In genomic region chr1:84090447-84091244, GRCh38 we compare ENCODE assay signal across 9 cellular contexts. TPM values are rescaled to one million over a fixed set of nuclear protein-coding genes. Genes with fewer than 3 reads are reported as not detected.
DNase-seq lines count a peak whose midpoint lies in the region; ATAC-seq and TF ChIP-seq lines count a peak whose summit lies in the region.
"Had no signal": no experiment of that assay in that cellular context is flagged by ENCODE, and none has a peak within 500 bp of the region (broad histone marks: within the 10 kb centered on the region; RNA-seq: fewer than 3 reads in every experiment).

No MANE protein-coding gene starts in this region.

- peaks cover 21% of the 10 kb centered on the region for H3K4me1 Mint-ChIP-seq in activated CD4-positive, alpha-beta T cell treated with anti-CD3 and anti-CD28 coated beads, Interleukin-2, amount 10 ng/mL, durations not matched to agents 24 days and 14 days
- H3K4me1 Mint-ChIP-seq in T-helper 1 cell treated with Interleukin-12 subunit alpha and Interleukin-12 subunit beta and Interleukin-4 antibody, amounts not matched to agents 30 μg/mL and 1 μg/mL, for 36 hours (ENCODE audit: low read depth), result peaks cover 16% of the 10 kb centered on the region

- no peak for TF ChIP-seq CTCF in esophagus squamous epithelium (IDR thresholded peaks at IDR 0.05)

- 18 to 58% methylated on average over 3 of the region's 3 CpGs for WGBS in esophagus squamous epithelium, 2 donors

- H3K27me3 Mint-ChIP-seq in activated CD4-positive, alpha-beta T cell treated with anti-CD3 and anti-CD28 coated beads, Interleukin-2, amount 10 ng/mL, durations not matched to agents 24 days and 14 days, result no peaks in the 10 kb centered on the region
- no peaks in the 10 kb centered on the region for H3K27me3 Mint-ChIP-seq in T-helper 1 cell treated with Interleukin-12 subunit alpha and Interleukin-12 subunit beta and Interleukin-4 antibody, amounts not matched to agents 30 μg/mL and 1 μg/mL, for 36 hours (ENCODE audit: low read depth)

- H3K9me3 Mint-ChIP-seq in activated CD4-positive, alpha-beta T cell treated with anti-CD3 and anti-CD28 coated beads, Interleukin-2, amount 10 ng/mL, durations not matched to agents 24 days and 14 days, result peaks cover 7% of the 10 kb centered on the region
- H3K9me3 Mint-ChIP-seq in T-helper 1 cell treated with Interleukin-12 subunit alpha and Interleukin-12 subunit beta and Interleukin-4 antibody, amounts not matched to agents 30 μg/mL and 1 μg/mL, for 36 hours, result no peaks in the 10 kb centered on the region

- no peaks in the 10 kb centered on the region for H3K36me3 ChIP-seq in esophagus squamous epithelium

- peak overlapping the region; percentile 66 for H3K27ac Mint-ChIP-seq in activated CD4-positive, alpha-beta T cell treated with anti-CD3 and anti-CD28 coated beads, Interleukin-2, amount 10 ng/mL, durations not matched to agents 24 days and 14 days
- peak overlapping the region; percentile 79 for H3K27ac Mint-ChIP-seq in T-helper 1 cell treated with Interleukin-12 subunit alpha and Interleukin-12 subunit beta and Interleukin-4 antibody, amounts not matched to agents 30 μg/mL and 1 μg/mL, for 36 hours

- TF ChIP-seq POLR2A in esophagus squamous epithelium (IDR thresholded peaks at IDR 0.05), result no peak

- H3K27me3 ChIP-seq in esophagus squamous epithelium, result no peaks in the 10 kb centered on the region

- peak; percentile 65 for DNase-seq in activated CD4-positive, alpha-beta T cell treated with anti-CD3 and anti-CD28 coated beads, Interleukin-2, amount 10 ng/mL, durations not matched to agents 24 days and 14 days
- no peak for DNase-seq in activated CD4-positive, alpha-beta T cell treated with anti-CD3 and anti-CD28 coated beads for 48 hours
- DNase-seq in renal cortical epithelial cell (ENCODE audit: low read depth) (peak; percentile 15), esophagus squamous epithelium (lab: John Stamatoyannopoulos, UW) (no peak), SKM-1 treated with dmso at 0.1 percent for 144 hours (lab: John Stamatoyannopoulos, UW; ENCODE audit: unreplicated experiment) (no peak)
- no peak for DNase-seq in stimulated activated CD4-positive, alpha-beta T cell treated with anti-CD3 and anti-CD28 coated beads, Interleukin-4, amount 100 ng/mL, for 24 hours
- DNase-seq: head of caudate nucleus had no signal

- H3K4me3 ChIP-seq in esophagus squamous epithelium, result peak overlapping the region in 1 of 4 donors; percentile 3

- no peak overlapping the region for H3K27ac ChIP-seq in esophagus squamous epithelium

- ATAC-seq in HG02759 (IDR thresholded peaks at IDR 0.05; ENCODE audit: unreplicated experiment), result peak; percentile 60

- intact Hi-C loops in activated CD4-positive, alpha-beta T cell treated with anti-CD3 and anti-CD28 coated beads, Interleukin-2, amount 10 ng/mL, durations not matched to agents 24 days and 14 days (cut with micrococcal nuclease), result loop anchor here (2.0 to 5.0 kb wide), 2 partner anchors 14 to 93 kb away; partner anchors contain the start of gene TTLL7
- intact Hi-C loops in esophagus squamous epithelium (cut with DNase I), result no loop called here

- H3K4me3 Mint-ChIP-seq in activated CD4-positive, alpha-beta T cell treated with anti-CD3 and anti-CD28 coated beads, Interleukin-2, amount 10 ng/mL, durations not matched to agents 24 days and 14 days, result peak overlapping the region; percentile 74
- peak overlapping the region; percentile 71 for H3K4me3 Mint-ChIP-seq in T-helper 1 cell treated with Interleukin-12 subunit alpha and Interleukin-12 subunit beta and Interleukin-4 antibody, amounts not matched to agents 30 μg/mL and 1 μg/mL, for 36 hours

- H3K4me1 ChIP-seq in esophagus squamous epithelium, result no peaks in the 10 kb centered on the region

- no peaks in the 10 kb centered on the region for H3K36me3 Mint-ChIP-seq in activated CD4-positive, alpha-beta T cell treated with anti-CD3 and anti-CD28 coated beads, Interleukin-2, amount 10 ng/mL, durations not matched to agents 24 days and 14 days (ENCODE audit: low read depth)
- H3K36me3 Mint-ChIP-seq in T-helper 1 cell treated with Interleukin-12 subunit alpha and Interleukin-12 subunit beta and Interleukin-4 antibody, amounts not matched to agents 30 μg/mL and 1 μg/mL, for 36 hours (ENCODE audit: low read depth), result no peaks in the 10 kb centered on the region

- no peaks in the 10 kb centered on the region for H3K9me3 ChIP-seq in esophagus squamous epithelium

RNA-seq across cellular contexts. Expression of gene PRKACB, which starts 53.4 kb away (rescaled TPM):
- 19.1 and 19.3 TPM in 2 replicates for total RNA-seq in activated CD4-positive, alpha-beta T cell treated with anti-CD3 and anti-CD28 coated beads, Interleukin-2, amount 10 ng/mL, durations not matched to agents 24 days and 14 days
- total RNA-seq in renal cortical epithelial cell (11.6 and 33.1 TPM in 2 replicates), esophagus squamous epithelium (10 to 100 TPM in 2 of 4 donors, 1 to 10 TPM in 2; 3.7 to 18.3 (median 11.3) TPM)

Comparison
In these comparisons a context has a peak if more than half of its experiments do, and no peak if none do; other contexts are left out.
1. DNase-seq: peak in activated CD4-positive, alpha-beta T cell treated with anti-CD3 and anti-CD28 coated beads, Interleukin-2, amount 10 ng/mL, durations not matched to agents 24 days and 14 days (single experiment) and renal cortical epithelial cell (single experiment); none in activated CD4-positive, alpha-beta T cell treated with anti-CD3 and anti-CD28 coated beads for 48 hours (single experiment), esophagus squamous epithelium (single experiment), stimulated activated CD4-positive, alpha-beta T cell treated with anti-CD3 and anti-CD28 coated beads, Interleukin-4, amount 100 ng/mL, for 24 hours (single experiment) and SKM-1 treated with dmso at 0.1 percent for 144 hours (single experiment).